In the genomic region with DNA sequence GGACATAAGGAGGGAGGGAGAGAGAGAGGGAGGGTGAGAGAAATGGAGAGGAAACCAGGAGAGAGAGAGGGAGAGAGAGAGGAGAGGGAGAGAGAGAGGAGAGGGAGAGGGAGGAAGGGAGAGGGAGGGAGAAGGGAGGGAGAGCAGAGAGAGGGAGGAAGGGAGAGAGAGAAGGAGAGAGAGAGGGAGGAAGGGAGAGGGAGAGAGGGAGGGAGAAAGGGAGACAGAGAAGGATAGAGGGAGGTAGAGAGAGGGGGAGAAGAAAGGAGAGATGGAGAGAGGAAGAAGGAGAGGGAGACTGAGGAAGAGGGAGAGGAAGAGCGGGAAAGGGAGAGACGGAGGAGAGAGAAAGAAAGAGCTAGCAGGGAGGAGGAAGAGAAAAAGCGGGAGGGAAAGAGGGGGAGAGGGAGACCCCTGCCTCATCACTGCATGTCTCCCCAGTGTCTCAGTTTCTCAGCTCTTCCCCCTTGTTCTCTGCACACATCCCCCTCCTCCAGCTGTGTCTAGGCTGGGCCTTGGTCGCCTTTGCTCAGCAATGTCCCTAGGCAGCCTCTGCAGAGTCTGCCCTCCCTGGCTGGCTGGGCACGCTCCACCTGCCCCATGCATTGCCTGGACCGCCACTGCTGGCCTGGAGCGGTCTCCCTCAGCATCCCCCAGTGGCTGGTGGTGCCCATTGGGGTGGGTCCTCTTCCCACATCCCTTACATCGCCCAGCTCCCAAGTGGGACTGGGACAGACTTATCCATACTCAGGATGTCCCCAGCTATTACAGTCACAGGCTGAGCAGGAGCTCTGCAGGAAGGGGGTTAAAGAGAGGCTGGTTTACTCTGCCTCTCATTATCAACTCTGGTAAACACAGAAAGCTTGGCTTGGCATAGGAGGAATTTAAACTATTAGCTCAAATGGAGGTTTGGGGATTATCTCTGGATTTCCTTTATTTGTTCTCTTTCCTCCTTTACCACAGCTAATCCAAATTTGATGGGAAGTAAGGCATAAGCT, we compare ENCODE assay signal across 25 cellular contexts.
"Had no signal": no experiment of that assay in that cellular context is flagged by ENCODE, and none has a peak within 500 bp of the region (broad histone marks: within the 10 kb centered on the region; RNA-seq: fewer than 3 reads in every experiment).

No MANE protein-coding gene starts in this region.

- ATAC-seq: activated CD8-positive, alpha-beta memory T cell treated with anti-CD3 and anti-CD28 coated beads, Interleukin-2, amount 10 ng/mL, durations not matched to agents 7 days and 5 days; activated CD8-positive, alpha-beta T cell treated with anti-CD3 and anti-CD28 coated beads for 36 hours; activated naive CD8-positive, alpha-beta T cell treated with anti-CD3 and anti-CD28 coated beads, Interleukin-2, amount 50 U/mL, for 24 hours; heart right ventricle had no signal

- H3K4me1 Mint-ChIP-seq: activated CD4-positive, alpha-beta T cell treated with anti-CD3 and anti-CD28 coated beads, Interleukin-2, amount 10 ng/mL, durations not matched to agents 7 days and 5 days; activated CD8-positive, alpha-beta memory T cell treated with anti-CD3 and anti-CD28 coated beads, Interleukin-2, amount 10 ng/mL, durations not matched to agents 7 days and 5 days; activated naive CD4-positive, alpha-beta T cell treated with anti-CD3 and anti-CD28 coated beads, Interleukin-2, amount 10 ng/mL, durations not matched to agents 7 days and 5 days; activated naive CD8-positive, alpha-beta T cell treated with anti-CD3 and anti-CD28 coated beads, Interleukin-2, amount 50 U/mL, for 24 hours; nephron had no signal

- H3K36me3 Mint-ChIP-seq: activated CD8-positive, alpha-beta memory T cell treated with anti-CD3 and anti-CD28 coated beads, Interleukin-2, amount 10 ng/mL, durations not matched to agents 7 days and 5 days; activated naive CD4-positive, alpha-beta T cell treated with anti-CD3 and anti-CD28 coated beads, Interleukin-2, amount 10 ng/mL, durations not matched to agents 7 days and 5 days; mesothelial cell of epicardium had no signal

- H3K27ac Mint-ChIP-seq: activated CD4-positive, alpha-beta T cell treated with anti-CD3 and anti-CD28 coated beads, Interleukin-2, amount 10 ng/mL, durations not matched to agents 7 days and 5 days; activated CD8-positive, alpha-beta memory T cell treated with anti-CD3 and anti-CD28 coated beads, Interleukin-2, amount 10 ng/mL, durations not matched to agents 7 days and 5 days; activated CD8-positive, alpha-beta T cell treated with anti-CD3 and anti-CD28 coated beads for 36 hours; activated naive CD4-positive, alpha-beta T cell treated with anti-CD3 and anti-CD28 coated beads, Interleukin-2, amount 10 ng/mL, durations not matched to agents 7 days and 5 days; activated naive CD8-positive, alpha-beta T cell treated with anti-CD3 and anti-CD28 coated beads, Interleukin-2, amount 50 U/mL, for 24 hours; mesothelial cell of epicardium; nephron had no signal

- H3K4me3 Mint-ChIP-seq: activated CD4-positive, alpha-beta T cell treated with anti-CD3 and anti-CD28 coated beads, Interleukin-2, amount 10 ng/mL, durations not matched to agents 7 days and 5 days; activated CD8-positive, alpha-beta memory T cell treated with anti-CD3 and anti-CD28 coated beads, Interleukin-2, amount 10 ng/mL, durations not matched to agents 7 days and 5 days; activated CD8-positive, alpha-beta T cell treated with anti-CD3 and anti-CD28 coated beads for 36 hours; activated naive CD4-positive, alpha-beta T cell treated with anti-CD3 and anti-CD28 coated beads, Interleukin-2, amount 10 ng/mL, durations not matched to agents 7 days and 5 days; activated naive CD8-positive, alpha-beta T cell treated with anti-CD3 and anti-CD28 coated beads, Interleukin-2, amount 50 U/mL, for 24 hours; mesothelial cell of epicardium; nephron had no signal

- H3K36me3 ChIP-seq: ascending aorta, breast epithelium, colonic mucosa, heart right ventricle, left lung, right lobe of liver, thyroid gland, WERI-Rb-1 had no signal

- H3K9me3 Mint-ChIP-seq: activated CD4-positive, alpha-beta T cell treated with anti-CD3 and anti-CD28 coated beads, Interleukin-2, amount 10 ng/mL, durations not matched to agents 7 days and 5 days; activated CD8-positive, alpha-beta T cell treated with anti-CD3 and anti-CD28 coated beads for 36 hours had no signal

- H3K27me3 ChIP-seq: ascending aorta, breast epithelium, colonic mucosa, heart right ventricle, left lung, right lobe of liver, thyroid gland had no signal

- H3K4me1 ChIP-seq: ascending aorta, breast epithelium, colonic mucosa, heart right ventricle, left lung, right lobe of liver, thyroid gland had no signal

- H3K27me3 Mint-ChIP-seq: activated CD8-positive, alpha-beta memory T cell treated with anti-CD3 and anti-CD28 coated beads, Interleukin-2, amount 10 ng/mL, durations not matched to agents 7 days and 5 days had no signal

- DNase-seq: activated CD4-positive, alpha-beta T cell treated with anti-CD3 and anti-CD28 coated beads, Interleukin-2, amount 10 ng/mL, durations not matched to agents 7 days and 5 days; activated CD4-positive, CD25-positive, alpha-beta regulatory T cell treated with anti-CD3 and anti-CD28 coated beads, Interleukin-2, amount 50 U/mL, for 72 hours; activated CD8-positive, alpha-beta memory T cell treated with anti-CD3 and anti-CD28 coated beads, Interleukin-2, amount 10 ng/mL, durations not matched to agents 7 days and 5 days; activated CD8-positive, alpha-beta T cell treated with anti-CD3 and anti-CD28 coated beads for 36 hours; activated effector memory CD4-positive, alpha-beta T cell treated with anti-CD3 and anti-CD28 coated beads, Interleukin-2, amount 50 U/mL, for 16 hours; activated naive CD4-positive, alpha-beta T cell treated with anti-CD3 and anti-CD28 coated beads, Interleukin-2, amount 10 ng/mL, durations not matched to agents 7 days and 5 days; activated naive CD8-positive, alpha-beta T cell treated with anti-CD3 and anti-CD28 coated beads, Interleukin-2, amount 50 U/mL, for 24 hours; activated T-cell treated with anti-CD3 and anti-CD28 coated beads for 4 hours; colonic mucosa; heart right ventricle; left lung; nucleus accumbens; right lobe of liver; SK-N-SH; stimulated activated CD4-positive, alpha-beta T cell treated with anti-CD3 and anti-CD28 coated beads, Interleukin-2, amount 100 ng/mL, for 48 hours; stimulated activated CD8-positive, alpha-beta memory T cell treated with anti-CD3 and anti-CD28 coated beads, Interleukin-4, amount 100 ng/mL, for 48 hours; stimulated activated naive CD4-positive, alpha-beta T cell treated with Interleukin-2 at 50 U/mL for 16 hours; substantia nigra; thyroid gland; WERI-Rb-1 had no signal

- H3K9me3 ChIP-seq: colonic mucosa, right lobe of liver, SK-N-SH, thyroid gland had no signal

- H3K4me3 ChIP-seq: ascending aorta, breast epithelium, colonic mucosa, heart right ventricle, left lung, lung, right lobe of liver, thyroid gland had no signal
